In the genomic region with DNA sequence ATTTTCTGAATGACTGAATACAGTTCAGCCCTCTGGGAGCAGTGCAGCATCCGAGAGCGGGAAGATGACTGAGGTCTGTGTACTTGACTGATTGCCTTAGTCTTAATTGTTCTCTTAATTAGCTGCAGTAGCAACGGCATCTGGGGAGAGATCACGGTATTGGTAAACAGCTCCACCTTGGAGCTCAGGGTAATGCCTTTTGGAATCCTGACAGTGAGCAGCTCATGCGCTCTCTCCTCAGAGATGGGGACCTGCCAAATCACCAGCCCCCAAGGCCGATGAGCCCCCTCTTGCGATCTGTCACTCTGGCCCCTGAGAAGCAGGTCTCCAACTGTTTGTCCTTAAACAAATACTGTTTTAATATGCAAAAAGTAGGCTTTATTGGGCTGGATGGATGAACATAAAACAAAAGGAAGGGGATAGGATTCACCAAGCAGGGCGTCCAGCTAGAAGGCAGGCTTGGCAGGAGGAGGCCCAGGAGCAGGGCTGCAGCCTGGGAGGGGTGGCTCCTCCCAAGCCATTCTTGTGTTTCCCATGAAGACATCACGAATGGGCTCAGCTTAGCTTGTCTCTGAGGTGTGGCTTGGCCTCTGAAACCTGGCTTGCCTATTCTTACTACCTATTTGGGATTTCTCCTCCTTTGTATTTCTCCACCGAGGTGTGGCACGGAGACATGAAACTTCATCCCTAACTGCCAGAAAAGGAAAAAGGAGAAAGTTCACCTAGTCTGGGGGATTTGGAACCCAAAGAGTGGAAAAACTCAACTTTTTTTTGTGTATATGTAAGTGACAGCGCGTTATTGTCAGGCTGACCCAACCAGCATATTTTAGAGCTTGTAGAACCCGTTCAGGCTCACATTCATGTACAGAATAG, we compare ENCODE assay signal across 18 cellular contexts.
DNase-seq lines count a peak whose midpoint lies in the region; ATAC-seq, FAIRE-seq and TF ChIP-seq lines count a peak whose summit lies in the region.
"Had no signal": no experiment of that assay in that cellular context is flagged by ENCODE, and none has a peak within 500 bp of the region (broad histone marks: within the 10 kb centered on the region; RNA-seq: fewer than 3 reads in every experiment).

No MANE protein-coding gene starts in this region.

- H3K36me3 ChIP-seq in K562 (ENCODE audit: control insufficient read depth, insufficient read depth, low read length): no peaks in the 10 kb centered on the region
- H3K36me3 ChIP-seq: SJSA1 had no signal

- ATAC-seq in K562: no peak; the same call in 2 of the 3 replicates
- ATAC-seq: Panc1 had no signal

- H3K27me3 Mint-ChIP-seq in HFFc6 (ENCODE audit: insufficient read depth): no peaks in the 10 kb centered on the region

- intact Hi-C loops in K562 (cut with micrococcal nuclease): loop anchor here (10.0 kb wide), 1 partner anchor 661 kb away; no protein-coding TSS in a partner anchor

- in situ Hi-C loops in K562 (cut with MboI): no loop called here

- no peaks in the 10 kb centered on the region for H3K4me1 Mint-ChIP-seq in HFFc6 (ENCODE audit: low read depth)
- H3K4me1 Mint-ChIP-seq: CD14-positive monocyte had no signal

- WGBS in K562 (ENCODE audit: insufficient coverage, low coverage, missing lambda C conversion rate): 21% methylated on average over 14 of the region's 14 CpGs

- 0 out of 2 replicates have a peak, but pooled peaks cover 4% of the 10 kb centered on the region for H3K9me3 Mint-ChIP-seq in HFFc6
- H3K9me3 Mint-ChIP-seq: CD14-positive monocyte had no signal

- POLR2A ChIA-PET in K562 (lab: Yijun Ruan, JAX): interaction anchor here (0.7 to 0.9 kb wide), 2 partner anchors 15 to 101 kb away, joined by 3 read pairs; no protein-coding TSS in a partner anchor

- no peak overlapping the region for H3K27ac Mint-ChIP-seq in HFFc6

- H3K9me1 ChIP-seq in K562 (ENCODE audit: control insufficient read depth, insufficient read depth, low read length): no peaks in the 10 kb centered on the region

- H3K79me2 ChIP-seq in K562 (ENCODE audit: control insufficient read depth, insufficient read depth, low read length): no peaks in the 10 kb centered on the region

- H3K4me2 ChIP-seq in K562 (ENCODE audit: insufficient read depth, low read length): no peak overlapping the region

- no peak overlapping the region for H3K27ac ChIP-seq in K562 (ENCODE audit: extremely low read depth, low read depth, low read length)
- H3K27ac ChIP-seq: SJSA1 had no signal

- TF ChIP-seq POLR2A in K562 (conservative IDR thresholded peaks at IDR 0.05): no peak

- CTCF ChIA-PET in K562 (lab: Yijun Ruan, JAX; ENCODE audit: low intra/inter-chr PET ratio): no interaction called here

- no peak overlapping the region for H3K4me3 ChIP-seq in K562
- H3K4me3 ChIP-seq: SJSA1 had no signal

- no peak for TF ChIP-seq RAD21 in K562 (CRISPR knock-in tag; conservative IDR thresholded peaks at IDR 0.05 in 1 of 2, IDR thresholded peaks at IDR 0.05 in 1 of 2)

- peak overlapping the region; percentile 50 for H2AFZ ChIP-seq in K562 (ENCODE audit: low read depth, low read length)

- TF ChIP-seq EP300 in K562 (IDR thresholded peaks at IDR 0.05; ENCODE audit: low read length): no peak

- H3K9me3 ChIP-seq in K562 (replicated peaks; ENCODE audit: control insufficient read depth, insufficient read depth, low read depth, low read length): no peaks in the 10 kb centered on the region
- H3K9me3 ChIP-seq: SJSA1 had no signal

- H3K36me3 Mint-ChIP-seq in HFFc6 (ENCODE audit: low read depth): no peaks in the 10 kb centered on the region
- H3K36me3 Mint-ChIP-seq: CD14-positive monocyte had no signal

- H3K9ac ChIP-seq in K562 (ENCODE audit: insufficient read depth in 1 of 2, low read depth in 2 of 2, low read length in 2 of 2): no peak overlapping the region

- no peaks in the 10 kb centered on the region for H4K20me1 ChIP-seq in K562 (replicated peaks; ENCODE audit: control insufficient read depth, insufficient read depth, low read length)

- DNase-seq in ELF-1 (ENCODE audit: low read depth, low spot score): peak; percentile 45
- DNase-seq in NCI-H146 treated with DMSO at 0.1 percent for 48 hours (lab: John Stamatoyannopoulos, UW; ENCODE audit: unreplicated experiment): peak; percentile 18
- DNase-seq in K562 (ENCODE audit: extremely low read depth in 1 of 4, low spot score in 3 of 4): no peak
- peak; percentile 58 for DNase-seq in iPS-NIHi11 (ENCODE audit: low spot score)
- DNase-seq in amniotic stem cell (lab: John Stamatoyannopoulos, UW): no peak
- no peak for DNase-seq in stimulated activated CD4-positive, alpha-beta T cell treated with anti-CD3 and anti-CD28 coated beads, Interleukin-2, amount 100 ng/mL, for 24 hours
- no peak for DNase-seq in HFFc6
- DNase-seq: DMS 273 treated with DMSO at 0.1 percent for 48 hours, GDM1, Karpas-422, NCI-H1436 treated with DMSO at 0.1 percent for 48 hours, NCI-H510A, SW 1271, T-helper 2 cell had no signal

- no peaks in the 10 kb centered on the region; a peak in 1 of 5 replicates for H3K4me1 ChIP-seq in K562 (replicated peaks in 1 of 2; ENCODE audit: control insufficient read depth in 2 of 2, insufficient read depth in 2 of 2, low read length in 2 of 2)
- H3K4me1 ChIP-seq: SJSA1 had no signal

- no peaks in the 10 kb centered on the region for H3K27me3 ChIP-seq in K562 (ENCODE audit: control insufficient read depth in 2 of 2, insufficient read depth in 2 of 2, low read length in 2 of 2)
- H3K27me3 ChIP-seq: SJSA1 had no signal

- no peak overlapping the region for H3K4me3 Mint-ChIP-seq in HFFc6
- H3K4me3 Mint-ChIP-seq: CD14-positive monocyte had no signal

- FAIRE-seq in K562 (lab: Jason Lieb, UNC): no peak
- FAIRE-seq: GM19239 had no signal

- BruUV-seq in K562 (replicated peaks; lab: Mats Ljungman, UMichigan): no TSS peak

- TF ChIP-seq CTCF in K562 (IDR thresholded peaks at IDR 0.05 in 2 of 3, conservative IDR thresholded peaks at IDR 0.05 in 1 of 3; ENCODE audit: insufficient read depth in 2 of 3, low read depth in 1 of 3, low read length in 3 of 3) (no peak), HFFc6 (IDR thresholded peaks at IDR 0.05) (no peak)

TF ChIP-seq in K562, 482 proteins besides CTCF, POLR2A, EP300 and RAD21:
- TF ChIP-seq ZC3H11A (IDR thresholded peaks at IDR 0.05; ENCODE audit: low read depth, low read length) (no peak), SAP30 (IDR thresholded peaks at IDR 0.05; ENCODE audit: borderline replicate concordance, insufficient read depth, low read depth, low read length, poor library complexity, severe bottlenecking) (no peak), RBM15 (IDR thresholded peaks at IDR 0.05; ENCODE audit: insufficient read depth, low read length) (no peak), ZNF77 (CRISPR knock-in tag; IDR thresholded peaks at IDR 0.05) (no peak), TEAD1 (CRISPR knock-in tag; IDR thresholded peaks at IDR 0.05) (no peak), MCM5 (IDR thresholded peaks at IDR 0.05; ENCODE audit: low read depth) (no peak), ZNF695 (CRISPR knock-in tag; IDR thresholded peaks at IDR 0.05) (no peak), NUFIP1 (IDR thresholded peaks at IDR 0.05; ENCODE audit: partially characterized antibody) (no peak), HNRNPK (IDR thresholded peaks at IDR 0.05; ENCODE audit: low read depth, low read length, poor library complexity, severe bottlenecking) (no peak), PHTF2 (CRISPR knock-in tag; IDR thresholded peaks at IDR 0.05) (no peak), TRIM28 (IDR thresholded peaks at IDR 0.05) (no peak), GABPB2 (CRISPR knock-in tag; conservative IDR thresholded peaks at IDR 0.05) (no peak), PTRF (tag; IDR thresholded peaks at IDR 0.05) (no peak)
- TF ChIP-seq, protein P1, sequence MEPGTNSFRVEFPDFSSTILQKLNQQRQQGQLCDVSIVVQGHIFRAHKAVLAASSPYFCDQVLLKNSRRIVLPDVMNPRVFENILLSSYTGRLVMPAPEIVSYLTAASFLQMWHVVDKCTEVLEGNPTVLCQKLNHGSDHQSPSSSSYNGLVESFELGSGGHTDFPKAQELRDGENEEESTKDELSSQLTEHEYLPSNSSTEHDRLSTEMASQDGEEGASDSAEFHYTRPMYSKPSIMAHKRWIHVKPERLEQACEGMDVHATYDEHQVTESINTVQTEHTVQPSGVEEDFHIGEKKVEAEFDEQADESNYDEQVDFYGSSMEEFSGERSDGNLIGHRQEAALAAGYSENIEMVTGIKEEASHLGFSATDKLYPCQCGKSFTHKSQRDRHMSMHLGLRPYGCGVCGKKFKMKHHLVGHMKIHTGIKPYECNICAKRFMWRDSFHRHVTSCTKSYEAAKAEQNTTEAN (CRISPR knock-in tag; IDR thresholded peaks at IDR 0.05): no peak
- TF ChIP-seq, protein P2, sequence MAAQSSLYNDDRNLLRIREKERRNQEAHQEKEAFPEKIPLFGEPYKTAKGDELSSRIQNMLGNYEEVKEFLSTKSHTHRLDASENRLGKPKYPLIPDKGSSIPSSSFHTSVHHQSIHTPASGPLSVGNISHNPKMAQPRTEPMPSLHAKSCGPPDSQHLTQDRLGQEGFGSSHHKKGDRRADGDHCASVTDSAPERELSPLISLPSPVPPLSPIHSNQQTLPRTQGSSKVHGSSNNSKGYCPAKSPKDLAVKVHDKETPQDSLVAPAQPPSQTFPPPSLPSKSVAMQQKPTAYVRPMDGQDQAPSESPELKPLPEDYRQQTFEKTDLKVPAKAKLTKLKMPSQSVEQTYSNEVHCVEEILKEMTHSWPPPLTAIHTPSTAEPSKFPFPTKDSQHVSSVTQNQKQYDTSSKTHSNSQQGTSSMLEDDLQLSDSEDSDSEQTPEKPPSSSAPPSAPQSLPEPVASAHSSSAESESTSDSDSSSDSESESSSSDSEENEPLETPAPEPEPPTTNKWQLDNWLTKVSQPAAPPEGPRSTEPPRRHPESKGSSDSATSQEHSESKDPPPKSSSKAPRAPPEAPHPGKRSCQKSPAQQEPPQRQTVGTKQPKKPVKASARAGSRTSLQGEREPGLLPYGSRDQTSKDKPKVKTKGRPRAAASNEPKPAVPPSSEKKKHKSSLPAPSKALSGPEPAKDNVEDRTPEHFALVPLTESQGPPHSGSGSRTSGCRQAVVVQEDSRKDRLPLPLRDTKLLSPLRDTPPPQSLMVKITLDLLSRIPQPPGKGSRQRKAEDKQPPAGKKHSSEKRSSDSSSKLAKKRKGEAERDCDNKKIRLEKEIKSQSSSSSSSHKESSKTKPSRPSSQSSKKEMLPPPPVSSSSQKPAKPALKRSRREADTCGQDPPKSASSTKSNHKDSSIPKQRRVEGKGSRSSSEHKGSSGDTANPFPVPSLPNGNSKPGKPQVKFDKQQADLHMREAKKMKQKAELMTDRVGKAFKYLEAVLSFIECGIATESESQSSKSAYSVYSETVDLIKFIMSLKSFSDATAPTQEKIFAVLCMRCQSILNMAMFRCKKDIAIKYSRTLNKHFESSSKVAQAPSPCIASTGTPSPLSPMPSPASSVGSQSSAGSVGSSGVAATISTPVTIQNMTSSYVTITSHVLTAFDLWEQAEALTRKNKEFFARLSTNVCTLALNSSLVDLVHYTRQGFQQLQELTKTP (IDR thresholded peaks at IDR 0.05; ENCODE audit: low read depth in 1 of 2, partially characterized antibody in 2 of 2): no peak

Comparison
In these comparisons a context has a peak if more than half of its experiments do, and no peak if none do; other contexts are left out.
1. DNase-seq: peak in ELF-1 (single experiment), NCI-H146 treated with DMSO at 0.1 percent for 48 hours (single experiment) and iPS-NIHi11 (single experiment); none in K562 (0 of 4), amniotic stem cell (single experiment), stimulated activated CD4-positive, alpha-beta T cell treated with anti-CD3 and anti-CD28 coated beads, Interleukin-2, amount 100 ng/mL, for 24 hours (0 of 2) and HFFc6 (single experiment).